1 cellular context compared by ENCODE assay signal in the genomic region with DNA sequence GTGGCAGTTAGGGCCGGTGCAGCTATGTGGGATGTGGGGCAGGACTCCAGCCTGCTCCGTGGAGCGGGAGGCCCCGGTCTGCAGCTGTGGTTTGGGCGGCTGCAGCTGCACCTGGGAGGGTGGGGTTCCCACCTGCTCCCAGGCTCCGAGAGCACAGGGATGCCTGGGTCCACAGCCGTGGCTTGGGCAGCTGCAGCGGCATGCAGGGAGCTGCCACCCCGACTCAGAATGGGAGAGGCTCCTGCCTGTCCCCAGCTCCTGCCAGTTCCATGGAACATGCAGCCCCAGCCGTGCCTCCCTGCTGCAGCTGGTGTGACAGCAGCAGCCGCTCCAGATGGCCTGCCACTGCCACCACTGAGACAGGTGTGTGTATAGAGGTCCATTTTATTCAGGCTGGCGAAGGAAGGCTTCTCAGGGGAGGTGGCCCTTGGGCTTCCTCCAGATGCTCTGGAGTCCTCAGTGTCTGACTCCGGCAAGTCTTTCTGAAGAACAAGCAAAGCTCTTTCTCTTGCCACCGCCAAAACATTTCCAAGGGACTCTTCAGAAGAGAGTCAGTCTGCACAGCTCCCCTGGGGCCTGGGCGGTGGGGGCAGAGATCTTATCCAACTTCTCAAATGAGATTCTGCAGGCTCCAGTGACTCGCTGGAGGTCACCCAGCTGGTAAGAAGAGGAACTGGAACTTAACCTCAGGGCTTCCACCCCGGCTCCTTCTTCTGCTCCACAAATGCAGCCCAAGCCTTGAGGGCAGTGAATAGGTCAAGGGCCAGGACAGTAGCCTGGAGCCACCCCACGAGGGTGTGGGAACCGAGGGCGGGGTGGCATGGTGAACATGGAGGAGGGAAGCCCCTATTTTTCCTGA.
TF ChIP-seq lines count a peak whose summit lies in the region.

No MANE protein-coding gene starts in this region.

TF ChIP-seq in liver, 16 proteins besides CTCF, POLR2A, EP300 and RAD21 (continued from another document):
- TF ChIP-seq, protein P1, sequence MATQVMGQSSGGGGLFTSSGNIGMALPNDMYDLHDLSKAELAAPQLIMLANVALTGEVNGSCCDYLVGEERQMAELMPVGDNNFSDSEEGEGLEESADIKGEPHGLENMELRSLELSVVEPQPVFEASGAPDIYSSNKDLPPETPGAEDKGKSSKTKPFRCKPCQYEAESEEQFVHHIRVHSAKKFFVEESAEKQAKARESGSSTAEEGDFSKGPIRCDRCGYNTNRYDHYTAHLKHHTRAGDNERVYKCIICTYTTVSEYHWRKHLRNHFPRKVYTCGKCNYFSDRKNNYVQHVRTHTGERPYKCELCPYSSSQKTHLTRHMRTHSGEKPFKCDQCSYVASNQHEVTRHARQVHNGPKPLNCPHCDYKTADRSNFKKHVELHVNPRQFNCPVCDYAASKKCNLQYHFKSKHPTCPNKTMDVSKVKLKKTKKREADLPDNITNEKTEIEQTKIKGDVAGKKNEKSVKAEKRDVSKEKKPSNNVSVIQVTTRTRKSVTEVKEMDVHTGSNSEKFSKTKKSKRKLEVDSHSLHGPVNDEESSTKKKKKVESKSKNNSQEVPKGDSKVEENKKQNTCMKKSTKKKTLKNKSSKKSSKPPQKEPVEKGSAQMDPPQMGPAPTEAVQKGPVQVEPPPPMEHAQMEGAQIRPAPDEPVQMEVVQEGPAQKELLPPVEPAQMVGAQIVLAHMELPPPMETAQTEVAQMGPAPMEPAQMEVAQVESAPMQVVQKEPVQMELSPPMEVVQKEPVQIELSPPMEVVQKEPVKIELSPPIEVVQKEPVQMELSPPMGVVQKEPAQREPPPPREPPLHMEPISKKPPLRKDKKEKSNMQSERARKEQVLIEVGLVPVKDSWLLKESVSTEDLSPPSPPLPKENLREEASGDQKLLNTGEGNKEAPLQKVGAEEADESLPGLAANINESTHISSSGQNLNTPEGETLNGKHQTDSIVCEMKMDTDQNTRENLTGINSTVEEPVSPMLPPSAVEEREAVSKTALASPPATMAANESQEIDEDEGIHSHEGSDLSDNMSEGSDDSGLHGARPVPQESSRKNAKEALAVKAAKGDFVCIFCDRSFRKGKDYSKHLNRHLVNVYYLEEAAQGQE (IDR thresholded peaks at IDR 0.05), result no peak
- TF ChIP-seq, protein P2, sequence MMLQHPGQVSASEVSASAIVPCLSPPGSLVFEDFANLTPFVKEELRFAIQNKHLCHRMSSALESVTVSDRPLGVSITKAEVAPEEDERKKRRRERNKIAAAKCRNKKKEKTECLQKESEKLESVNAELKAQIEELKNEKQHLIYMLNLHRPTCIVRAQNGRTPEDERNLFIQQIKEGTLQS (IDR thresholded peaks at IDR 0.05), result no peak
- TF ChIP-seq YY1 (IDR thresholded peaks at IDR 0.05) (no peak), NR2F2 (IDR thresholded peaks at IDR 0.05) (no peak), FOXA2 (IDR thresholded peaks at IDR 0.05) (no peak)
